Comparison of ENCODE assay signal across 10 cellular contexts in the genomic region with DNA sequence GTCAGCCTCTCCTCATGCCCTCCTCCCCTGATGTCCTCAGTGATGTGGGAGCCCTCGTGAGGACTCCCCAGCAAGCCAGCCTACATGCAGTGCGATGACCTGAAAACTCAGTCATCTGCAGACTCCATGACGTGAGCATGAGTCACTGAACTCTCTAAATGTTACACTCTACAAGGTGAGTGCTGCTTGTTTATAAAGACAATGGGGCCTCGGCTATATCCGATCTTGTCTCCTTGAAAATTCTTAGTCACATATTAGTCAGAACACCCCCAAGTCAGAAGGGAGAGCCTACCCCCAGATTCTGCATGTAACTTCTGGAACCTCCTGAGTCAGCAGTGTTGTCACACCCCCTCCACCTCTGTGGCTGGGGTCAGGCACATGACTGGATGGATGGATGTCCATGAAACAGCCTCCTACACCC.
A peak's percentile ranks its signal among the peaks of the same experiment; 100 is the strongest.
DNase-seq lines count a peak whose midpoint lies in the region; ATAC-seq, FAIRE-seq and TF ChIP-seq lines count a peak whose summit lies in the region.
"Had no signal": no experiment of that assay in that cellular context is flagged by ENCODE, and none has a peak within 500 bp of the region (broad histone marks: within the 10 kb centered on the region; RNA-seq: fewer than 3 reads in every experiment).

No MANE protein-coding gene starts in this region.

- no peak overlapping the region for H4K8ac ChIP-seq in mesenchymal stem cell (ENCODE audit: low read length)

- POLR2A ChIA-PET in K562 (lab: Yijun Ruan, JAX): no interaction called here

- no TSS peak for BruUV-seq in K562 (replicated peaks; lab: Mats Ljungman, UMichigan)

- TF ChIP-seq EP300 in K562 (IDR thresholded peaks at IDR 0.05; ENCODE audit: low read length): no peak

- peak overlapping the region; percentile 25 to 78 for H3K18ac ChIP-seq in mesenchymal stem cell (ENCODE audit: low read depth in 1 of 2, low read length in 2 of 2)

- H3K9me3 ChIP-seq in K562 (replicated peaks; ENCODE audit: control insufficient read depth, insufficient read depth, low read depth, low read length) (no peaks in the 10 kb centered on the region), mesenchymal stem cell (ENCODE audit: control insufficient read depth, low read length) (no peaks in the 10 kb centered on the region)

- H3K4me1 ChIP-seq in K562 (replicated peaks in 1 of 2; ENCODE audit: control insufficient read depth in 2 of 2, insufficient read depth in 2 of 2, low read length in 2 of 2): no peaks in the 10 kb centered on the region
- H3K4me1 ChIP-seq in mesenchymal stem cell (ENCODE audit: control insufficient read depth, insufficient read depth, low read depth, low read length): peaks cover 10% of the 10 kb centered on the region

- H3K4ac ChIP-seq in mesenchymal stem cell (ENCODE audit: low read depth in 1 of 2, low read length in 2 of 2): peak overlapping the region in 1 of 2 experiments; percentile 24

- peak overlapping the region; percentile 66 for H4K91ac ChIP-seq in mesenchymal stem cell (ENCODE audit: low read length)

- H2BK5ac ChIP-seq in mesenchymal stem cell (ENCODE audit: low read depth, low read length, poor library complexity, severe bottlenecking): peak overlapping the region; percentile 33

- ATAC-seq in K562: no peak
- ATAC-seq in GM19467 (IDR thresholded peaks at IDR 0.05; ENCODE audit: unreplicated experiment): no peak
- ATAC-seq in GM21381 (IDR thresholded peaks at IDR 0.05; ENCODE audit: unreplicated experiment): no peak

- 3% methylated on average over 5 of the region's 5 CpGs for WGBS in K562 (ENCODE audit: insufficient coverage, low coverage, missing lambda C conversion rate)
- 1% methylated on average over 5 of the region's 5 CpGs for WGBS in mesenchymal stem cell

- no peak for TF ChIP-seq CTCF in K562 (IDR thresholded peaks at IDR 0.05 in 2 of 3, conservative IDR thresholded peaks at IDR 0.05 in 1 of 3; ENCODE audit: insufficient read depth in 2 of 3, low read depth in 1 of 3, low read length in 3 of 3)

- H3K27me3 ChIP-seq in K562 (ENCODE audit: control insufficient read depth in 2 of 2, insufficient read depth in 2 of 2, low read length in 2 of 2): no peaks in the 10 kb centered on the region
- no peaks in the 10 kb centered on the region for H3K27me3 ChIP-seq in mesenchymal stem cell (ENCODE audit: control insufficient read depth in 1 of 2, insufficient read depth in 1 of 2, low read length in 2 of 2)

- H3K36me3 ChIP-seq in K562 (ENCODE audit: control insufficient read depth, insufficient read depth, low read length) (no peaks in the 10 kb centered on the region), mesenchymal stem cell (ENCODE audit: control insufficient read depth in 1 of 2, insufficient read depth in 2 of 2, low read depth in 1 of 2, low read length in 2 of 2) (no peaks in the 10 kb centered on the region)

- H4K20me1 ChIP-seq in K562 (replicated peaks; ENCODE audit: control insufficient read depth, insufficient read depth, low read length): no peaks in the 10 kb centered on the region

- H3K27ac ChIP-seq in K562 (ENCODE audit: extremely low read depth, low read depth, low read length) (no peak overlapping the region), mesenchymal stem cell (ENCODE audit: low read length, poor library complexity, severe bottlenecking) (peak overlapping the region; percentile 77)

- H2BK15ac ChIP-seq in mesenchymal stem cell (ENCODE audit: low read depth, poor library complexity, severe bottlenecking): peak overlapping the region; percentile 62

- H3K9ac ChIP-seq in K562 (ENCODE audit: insufficient read depth in 1 of 2, low read depth in 2 of 2, low read length in 2 of 2): no peak overlapping the region
- H3K9ac ChIP-seq in mesenchymal stem cell (ENCODE audit: low read length): peak overlapping the region; percentile 69

- H3K79me2 ChIP-seq in K562 (ENCODE audit: control insufficient read depth, insufficient read depth, low read length): no peaks in the 10 kb centered on the region

- no peak overlapping the region for H3K23ac ChIP-seq in mesenchymal stem cell (ENCODE audit: low read length in 2 of 2)

- H2AFZ ChIP-seq in K562 (ENCODE audit: low read depth, low read length): no peak overlapping the region
- H2AFZ ChIP-seq in mesenchymal stem cell (ENCODE audit: low read depth, low read length): no peak overlapping the region

- CTCF ChIA-PET in K562 (lab: Yijun Ruan, JAX; ENCODE audit: low intra/inter-chr PET ratio): no interaction called here

- intact Hi-C loops in K562 (cut with micrococcal nuclease): no loop called here

- TF ChIP-seq RAD21 in K562 (CRISPR knock-in tag; conservative IDR thresholded peaks at IDR 0.05 in 1 of 2, IDR thresholded peaks at IDR 0.05 in 1 of 2): no peak

- peak overlapping the region; percentile 17 to 67 for H2BK12ac ChIP-seq in mesenchymal stem cell (ENCODE audit: low read length in 2 of 2)

- H3K4me2 ChIP-seq in K562 (ENCODE audit: insufficient read depth, low read length) (no peak overlapping the region), mesenchymal stem cell (ENCODE audit: low read length, poor library complexity, severe bottlenecking) (no peak overlapping the region)

- peak overlapping the region; percentile 4 for H2BK120ac ChIP-seq in mesenchymal stem cell (ENCODE audit: low read depth, low read length)

- TF ChIP-seq POLR2A in K562 (conservative IDR thresholded peaks at IDR 0.05): no peak

- peak; percentile 75 for DNase-seq in AG20443 (ENCODE audit: low spot score)
- peak; percentile 99 for DNase-seq in HT1080 (ENCODE audit: low read depth)
- peak in 1 of 4 experiments; percentile 1 for DNase-seq in K562 (ENCODE audit: extremely low read depth in 1 of 4, low spot score in 3 of 4)
- DNase-seq in mesenchymal stem cell: peak; percentile 96
- DNase-seq in Kasumi-1 (lab: John Stamatoyannopoulos, UW): no peak
- no peak for DNase-seq in DMS79 (lab: John Stamatoyannopoulos, UW)
- DNase-seq: NCI-H1092 treated with DMSO at 0.1 percent for 48 hours, SHP77 had no signal

- H3K9me1 ChIP-seq in K562 (ENCODE audit: control insufficient read depth, insufficient read depth, low read length): no peaks in the 10 kb centered on the region

- no peaks in the 10 kb centered on the region for H3K79me1 ChIP-seq in mesenchymal stem cell (replicated peaks; ENCODE audit: low read length, poor library complexity, severe bottlenecking)

- H2AK5ac ChIP-seq in mesenchymal stem cell (ENCODE audit: low read length, severe bottlenecking): peak overlapping the region; percentile 57

- FAIRE-seq in K562 (lab: Jason Lieb, UNC): no peak

- no peak overlapping the region for H3K4me3 ChIP-seq in K562
- H3K4me3 ChIP-seq in mesenchymal stem cell (ENCODE audit: insufficient read depth in 1 of 2, low read depth in 1 of 2, low read length in 2 of 2): no peak overlapping the region

- no peak overlapping the region for H3K14ac ChIP-seq in mesenchymal stem cell (ENCODE audit: low read length in 2 of 2)

- in situ Hi-C loops in K562 (cut with MboI): no loop called here

TF ChIP-seq in K562, 482 proteins besides CTCF, POLR2A, EP300 and RAD21 (continues in another document):
- TF ChIP-seq FOSL1 (tag; conservative IDR thresholded peaks at IDR 0.05): peak; percentile 63
- no peak for TF ChIP-seq ZNF212 (CRISPR knock-in tag; IDR thresholded peaks at IDR 0.05)
- no peak for TF ChIP-seq TGIF2 (CRISPR knock-in tag; IDR thresholded peaks at IDR 0.05)
- TF ChIP-seq KLF16 (IDR thresholded peaks at IDR 0.05): no peak
- TF ChIP-seq, protein P1, sequence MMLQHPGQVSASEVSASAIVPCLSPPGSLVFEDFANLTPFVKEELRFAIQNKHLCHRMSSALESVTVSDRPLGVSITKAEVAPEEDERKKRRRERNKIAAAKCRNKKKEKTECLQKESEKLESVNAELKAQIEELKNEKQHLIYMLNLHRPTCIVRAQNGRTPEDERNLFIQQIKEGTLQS (IDR thresholded peaks at IDR 0.05): peak; percentile 30; the same call in 1 of the 2 replicates
- TF ChIP-seq, protein P1 (CRISPR knock-in tag; conservative IDR thresholded peaks at IDR 0.05): no peak
- TF ChIP-seq, protein P2, sequence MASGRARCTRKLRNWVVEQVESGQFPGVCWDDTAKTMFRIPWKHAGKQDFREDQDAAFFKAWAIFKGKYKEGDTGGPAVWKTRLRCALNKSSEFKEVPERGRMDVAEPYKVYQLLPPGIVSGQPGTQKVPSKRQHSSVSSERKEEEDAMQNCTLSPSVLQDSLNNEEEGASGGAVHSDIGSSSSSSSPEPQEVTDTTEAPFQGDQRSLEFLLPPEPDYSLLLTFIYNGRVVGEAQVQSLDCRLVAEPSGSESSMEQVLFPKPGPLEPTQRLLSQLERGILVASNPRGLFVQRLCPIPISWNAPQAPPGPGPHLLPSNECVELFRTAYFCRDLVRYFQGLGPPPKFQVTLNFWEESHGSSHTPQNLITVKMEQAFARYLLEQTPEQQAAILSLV (tag; IDR thresholded peaks at IDR 0.05): no peak
- TF ChIP-seq, protein P3, sequence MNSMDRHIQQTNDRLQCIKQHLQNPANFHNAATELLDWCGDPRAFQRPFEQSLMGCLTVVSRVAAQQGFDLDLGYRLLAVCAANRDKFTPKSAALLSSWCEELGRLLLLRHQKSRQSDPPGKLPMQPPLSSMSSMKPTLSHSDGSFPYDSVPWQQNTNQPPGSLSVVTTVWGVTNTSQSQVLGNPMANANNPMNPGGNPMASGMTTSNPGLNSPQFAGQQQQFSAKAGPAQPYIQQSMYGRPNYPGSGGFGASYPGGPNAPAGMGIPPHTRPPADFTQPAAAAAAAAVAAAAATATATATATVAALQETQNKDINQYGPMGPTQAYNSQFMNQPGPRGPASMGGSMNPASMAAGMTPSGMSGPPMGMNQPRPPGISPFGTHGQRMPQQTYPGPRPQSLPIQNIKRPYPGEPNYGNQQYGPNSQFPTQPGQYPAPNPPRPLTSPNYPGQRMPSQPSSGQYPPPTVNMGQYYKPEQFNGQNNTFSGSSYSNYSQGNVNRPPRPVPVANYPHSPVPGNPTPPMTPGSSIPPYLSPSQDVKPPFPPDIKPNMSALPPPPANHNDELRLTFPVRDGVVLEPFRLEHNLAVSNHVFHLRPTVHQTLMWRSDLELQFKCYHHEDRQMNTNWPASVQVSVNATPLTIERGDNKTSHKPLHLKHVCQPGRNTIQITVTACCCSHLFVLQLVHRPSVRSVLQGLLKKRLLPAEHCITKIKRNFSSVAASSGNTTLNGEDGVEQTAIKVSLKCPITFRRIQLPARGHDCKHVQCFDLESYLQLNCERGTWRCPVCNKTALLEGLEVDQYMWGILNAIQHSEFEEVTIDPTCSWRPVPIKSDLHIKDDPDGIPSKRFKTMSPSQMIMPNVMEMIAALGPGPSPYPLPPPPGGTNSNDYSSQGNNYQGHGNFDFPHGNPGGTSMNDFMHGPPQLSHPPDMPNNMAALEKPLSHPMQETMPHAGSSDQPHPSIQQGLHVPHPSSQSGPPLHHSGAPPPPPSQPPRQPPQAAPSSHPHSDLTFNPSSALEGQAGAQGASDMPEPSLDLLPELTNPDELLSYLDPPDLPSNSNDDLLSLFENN (IDR thresholded peaks at IDR 0.05; ENCODE audit: low read depth in 2 of 2, low read length in 2 of 2): no peak
- TF ChIP-seq CREM (IDR thresholded peaks at IDR 0.05; ENCODE audit: low read depth): 0 out of 2 replicates have a peak, but pooled peaks have one; percentile 7

Comparison
In these comparisons a context has a peak if more than half of its experiments do, and no peak if none do; other contexts are left out.
1. DNase-seq: peak in AG20443 (single experiment), HT1080 (single experiment) and mesenchymal stem cell (single experiment); none in Kasumi-1 (0 of 2) and DMS79 (single experiment).